18 cellular contexts compared by ENCODE assay signal in genomic region chr17:76232342-76232741, GRCh38. TPM values are rescaled to one million over a fixed set of nuclear protein-coding genes. Genes with fewer than 3 reads are reported as not detected.
A peak's percentile ranks its signal among the peaks of the same experiment; 100 is the strongest.
DNase-seq lines count a peak whose midpoint lies in the region; ATAC-seq and TF ChIP-seq lines count a peak whose summit lies in the region.
"Had no signal": no experiment of that assay in that cellular context is flagged by ENCODE, and none has a peak within 500 bp of the region (broad histone marks: within the 10 kb centered on the region; RNA-seq: fewer than 3 reads in every experiment).

No MANE protein-coding gene starts in this region.

- no peak overlapping the region for H3K23ac ChIP-seq in mesenchymal stem cell (ENCODE audit: low read length in 2 of 2)

- H3K36me3 ChIP-seq in mesenchymal stem cell (ENCODE audit: control insufficient read depth in 1 of 2, insufficient read depth in 2 of 2, low read depth in 1 of 2, low read length in 2 of 2) = no peaks in the 10 kb centered on the region
- H3K36me3 ChIP-seq: esophagus squamous epithelium, tibial nerve had no signal

- no peak overlapping the region for H3K27ac ChIP-seq in mesenchymal stem cell (ENCODE audit: low read length, poor library complexity, severe bottlenecking)
- H3K27ac ChIP-seq: coronary artery, esophagus squamous epithelium, tibial nerve had no signal

- no peak overlapping the region for H4K91ac ChIP-seq in mesenchymal stem cell (ENCODE audit: low read length)

- no peak overlapping the region for H2BK5ac ChIP-seq in mesenchymal stem cell (ENCODE audit: low read depth, low read length, poor library complexity, severe bottlenecking)

- H2BK120ac ChIP-seq in mesenchymal stem cell (ENCODE audit: low read depth, low read length) = no peak overlapping the region

- H3K27me3 ChIP-seq in mesenchymal stem cell (ENCODE audit: control insufficient read depth in 1 of 2, insufficient read depth in 1 of 2, low read length in 2 of 2) = peaks cover 0 to 7% of the 10 kb centered on the region in 2 experiments
- H3K27me3 ChIP-seq: tibial nerve had no signal

- H2BK15ac ChIP-seq in mesenchymal stem cell (ENCODE audit: low read depth, poor library complexity, severe bottlenecking) = no peak overlapping the region

- H3K9me3 ChIP-seq in mesenchymal stem cell (ENCODE audit: control insufficient read depth, low read length) = no peaks in the 10 kb centered on the region
- H3K9me3 ChIP-seq: esophagus squamous epithelium, tibial nerve had no signal

- H3K4me2 ChIP-seq in mesenchymal stem cell (ENCODE audit: low read length, poor library complexity, severe bottlenecking) = no peak overlapping the region

- no peak overlapping the region for H3K14ac ChIP-seq in mesenchymal stem cell (ENCODE audit: low read length in 2 of 2)

- no peak overlapping the region for H3K18ac ChIP-seq in mesenchymal stem cell (ENCODE audit: low read depth in 1 of 2, low read length in 2 of 2)

- H3K9ac ChIP-seq in mesenchymal stem cell (ENCODE audit: low read length) = no peak overlapping the region

- H2BK12ac ChIP-seq in mesenchymal stem cell (ENCODE audit: low read length in 2 of 2) = no peak overlapping the region

- 0% methylated on average over 1 of the region's 2 CpGs for WGBS in mesenchymal stem cell

- H2AFZ ChIP-seq in mesenchymal stem cell (ENCODE audit: low read depth, low read length) = no peak overlapping the region

- H2AK5ac ChIP-seq in mesenchymal stem cell (ENCODE audit: low read length, severe bottlenecking) = no peak overlapping the region

- TF ChIP-seq CTCF in cardiac fibroblast (IDR thresholded peaks at IDR 0.05; ENCODE audit: low read depth, low read length) = no peak

- H3K4ac ChIP-seq in mesenchymal stem cell (ENCODE audit: low read depth in 1 of 2, low read length in 2 of 2) = no peak overlapping the region

- H3K79me1 ChIP-seq in mesenchymal stem cell (replicated peaks; ENCODE audit: low read length, poor library complexity, severe bottlenecking) = peaks cover 7% of the 10 kb centered on the region

- H4K8ac ChIP-seq in mesenchymal stem cell (ENCODE audit: low read length) = no peak overlapping the region

- DNase-seq in GM04503 (ENCODE audit: low read depth) (peak; percentile 86), NCI-H446 treated with DMSO at 0.1 percent for 48 hours (lab: John Stamatoyannopoulos, UW) (peak; percentile 24), cardiac fibroblast (ENCODE audit: low read depth in 2 of 2) (peak; percentile 16 to 97), mesenchymal stem cell (peak; percentile 88), NCI-H146 treated with DMSO at 0.1 percent for 48 hours (lab: John Stamatoyannopoulos, UW; ENCODE audit: unreplicated experiment) (no peak), pons (ENCODE audit: low spot score) (no peak)
- DNase-seq: activated CD4-positive, alpha-beta T cell treated with anti-CD3 and anti-CD28 coated beads for 36 hours; activated T-cell treated with anti-CD3 and anti-CD28 coated beads for 4 hours; esophagus squamous epithelium; GF-D8; NCI-H1092 treated with DMSO at 0.1 percent for 48 hours; NCI-H526; retina; stimulated activated CD4-positive, alpha-beta T cell treated with anti-CD3 and anti-CD28 coated beads, Interleukin-4, amount 100 ng/mL, for 24 hours; T-helper 2 cell had no signal

- H3K4me1 ChIP-seq in mesenchymal stem cell (ENCODE audit: control insufficient read depth, insufficient read depth, low read depth, low read length) = peaks cover 5% of the 10 kb centered on the region
- H3K4me1 ChIP-seq: esophagus squamous epithelium, tibial nerve had no signal

- H3K4me3 ChIP-seq in cardiac fibroblast (replicated peaks in 1 of 2; ENCODE audit: low read depth in 2 of 2, low read length in 2 of 2) (no peak overlapping the region), mesenchymal stem cell (ENCODE audit: insufficient read depth in 1 of 2, low read depth in 1 of 2, low read length in 2 of 2) (no peak overlapping the region)
- H3K4me3 ChIP-seq: coronary artery, esophagus squamous epithelium, tibial nerve had no signal

- ATAC-seq in HG03097 (IDR thresholded peaks at IDR 0.05; ENCODE audit: low FRiP score, unreplicated experiment) = no peak
- ATAC-seq: activated CD4-positive, alpha-beta T cell treated with anti-CD3 and anti-CD28 coated beads for 36 hours had no signal

RNA-seq across cellular contexts. Expression of gene RNF157, which starts 8.0 kb away (rescaled TPM):
- polyA plus RNA-seq in mesenchymal stem cell (2013, experiment 1 of 2) = 5.8 TPM
- polyA plus RNA-seq in mesenchymal stem cell (2013, experiment 2 of 2) = 5.5 TPM

RNA-seq across cellular contexts. Expression of gene UBALD2, which starts 32.8 kb away (rescaled TPM):
- 74.6 TPM for polyA plus RNA-seq in mesenchymal stem cell (2013, experiment 1 of 2)
- polyA plus RNA-seq in mesenchymal stem cell (2013, experiment 2 of 2) = 80.5 TPM

Comparison
In these comparisons a context has a peak if more than half of its experiments do, and no peak if none do; other contexts are left out.
1. DNase-seq: peak in GM04503 (single experiment), NCI-H446 treated with DMSO at 0.1 percent for 48 hours (single experiment), cardiac fibroblast (2 of 2) and mesenchymal stem cell (single experiment); none in NCI-H146 treated with DMSO at 0.1 percent for 48 hours (single experiment) and pons (single experiment).